ENCODE assay signal across 1 cellular context in the genomic region with DNA sequence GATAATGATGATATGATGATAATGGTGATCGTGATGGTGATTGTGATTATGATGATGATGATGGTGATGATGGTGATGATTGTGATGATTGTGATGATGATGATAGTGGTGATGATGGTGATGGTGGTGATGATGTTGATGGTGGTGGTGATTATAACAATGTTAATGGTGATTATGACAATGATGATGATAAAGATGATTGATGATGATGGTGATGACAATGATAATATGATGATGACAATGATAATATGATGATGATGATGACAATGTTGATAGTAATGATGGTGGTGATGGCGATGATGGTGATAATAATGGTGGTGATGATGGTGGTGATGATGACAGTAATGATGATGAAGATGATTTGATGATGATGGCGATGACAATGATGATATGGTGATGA.
A peak's percentile ranks its signal among the peaks of the same experiment; 100 is the strongest.
TF ChIP-seq lines count a peak whose summit lies in the region.

No MANE protein-coding gene starts in this region.

TF ChIP-seq in K562, 482 proteins besides CTCF, POLR2A, EP300 and RAD21 (continued from another document):
- TF ChIP-seq, protein P1, sequence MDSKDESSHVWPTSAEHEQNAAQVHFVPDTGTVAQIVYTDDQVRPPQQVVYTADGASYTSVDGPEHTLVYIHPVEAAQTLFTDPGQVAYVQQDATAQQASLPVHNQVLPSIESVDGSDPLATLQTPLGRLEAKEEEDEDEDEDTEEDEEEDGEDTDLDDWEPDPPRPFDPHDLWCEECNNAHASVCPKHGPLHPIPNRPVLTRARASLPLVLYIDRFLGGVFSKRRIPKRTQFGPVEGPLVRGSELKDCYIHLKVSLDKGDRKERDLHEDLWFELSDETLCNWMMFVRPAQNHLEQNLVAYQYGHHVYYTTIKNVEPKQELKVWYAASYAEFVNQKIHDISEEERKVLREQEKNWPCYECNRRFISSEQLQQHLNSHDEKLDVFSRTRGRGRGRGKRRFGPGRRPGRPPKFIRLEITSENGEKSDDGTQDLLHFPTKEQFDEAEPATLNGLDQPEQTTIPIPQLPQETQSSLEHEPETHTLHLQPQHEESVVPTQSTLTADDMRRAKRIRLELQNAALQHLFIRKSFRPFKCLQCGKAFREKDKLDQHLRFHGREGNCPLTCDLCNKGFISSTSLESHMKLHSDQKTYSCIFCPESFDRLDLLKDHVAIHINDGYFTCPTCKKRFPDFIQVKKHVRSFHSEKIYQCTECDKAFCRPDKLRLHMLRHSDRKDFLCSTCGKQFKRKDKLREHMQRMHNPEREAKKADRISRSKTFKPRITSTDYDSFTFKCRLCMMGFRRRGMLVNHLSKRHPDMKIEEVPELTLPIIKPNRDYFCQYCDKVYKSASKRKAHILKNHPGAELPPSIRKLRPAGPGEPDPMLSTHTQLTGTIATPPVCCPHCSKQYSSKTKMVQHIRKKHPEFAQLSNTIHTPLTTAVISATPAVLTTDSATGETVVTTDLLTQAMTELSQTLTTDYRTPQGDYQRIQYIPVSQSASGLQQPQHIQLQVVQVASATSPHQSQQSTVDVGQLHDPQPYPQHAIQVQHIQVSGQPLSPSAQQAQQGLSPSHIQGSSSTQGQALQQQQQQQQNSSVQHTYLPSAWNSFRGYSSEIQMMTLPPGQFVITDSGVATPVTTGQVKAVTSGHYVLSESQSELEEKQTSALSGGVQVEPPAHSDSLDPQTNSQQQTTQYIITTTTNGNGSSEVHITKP (IDR thresholded peaks at IDR 0.05; ENCODE audit: partially characterized antibody): no peak
- TF ChIP-seq ZBTB2 (IDR thresholded peaks at IDR 0.05) (peak; percentile 42; the same call in 1 of the 2 replicates), KDM1A (IDR thresholded peaks at IDR 0.05) (peak in 1 of 2 experiments; percentile 6; a peak in 1 of 4 replicates), TSC22D4 (tag; IDR thresholded peaks at IDR 0.05) (0 out of 2 replicates have a peak, but pooled peaks have one; percentile 47), CSDE1 (IDR thresholded peaks at IDR 0.05) (no peak), HOXB6 (CRISPR knock-in tag; IDR thresholded peaks at IDR 0.05; ENCODE audit: borderline replicate concordance) (no peak), MEF2A (IDR thresholded peaks at IDR 0.05; ENCODE audit: control insufficient read depth, low read depth, low read length) (no peak)
TF ChIP-seq in K562: peak in this region for 6.
